In genomic region chr9:88312070-88312469, GRCh38 we compare ENCODE assay signal across 23 cellular contexts.
A peak's percentile ranks its signal among the peaks of the same experiment; 100 is the strongest.
DNase-seq lines count a peak whose midpoint lies in the region; ATAC-seq and TF ChIP-seq lines count a peak whose summit lies in the region.
"Had no signal": no experiment of that assay in that cellular context is flagged by ENCODE, and none has a peak within 500 bp of the region (broad histone marks: within the 10 kb centered on the region; RNA-seq: fewer than 3 reads in every experiment).

No MANE protein-coding gene starts in this region.

- H3K4me1 Mint-ChIP-seq in activated CD4-positive, alpha-beta T cell treated with anti-CD3 and anti-CD28 coated beads, Interleukin-2, amount 10 ng/mL, durations not matched to agents 24 days and 14 days, result peaks cover 57% of the 10 kb centered on the region
- peaks cover 17 to 21% (median 19%) of the 10 kb centered on the region in 3 donors for H3K4me1 Mint-ChIP-seq in CD8-positive, alpha-beta memory T cell
- peaks cover 71% of the 10 kb centered on the region for H3K4me1 Mint-ChIP-seq in activated T-helper 1 cell treated with anti-CD3 and anti-CD28 coated beads, Interleukin-12 subunit alpha, Interleukin-12 subunit beta, Interleukin-2, Interleukin-4 antibody, amounts not matched to agents 30 ng/mL and 10 ng/mL and 1 ng/mL, durations not matched to agents 14 hours and 24 hours and 36 hours (ENCODE audit: low read depth)
- H3K4me1 Mint-ChIP-seq in naive thymus-derived CD8-positive, alpha-beta T cell, result peaks cover 12 to 25% (median 24%) of the 10 kb centered on the region in 4 donors

- POLR2A ChIA-PET in CD8-positive, alpha-beta memory T cell (lab: Charles Lee), result no interaction called here
- POLR2A ChIA-PET in naive thymus-derived CD8-positive, alpha-beta T cell (lab: Charles Lee), result no interaction called here

- peaks cover 9% of the 10 kb centered on the region for H3K4me1 ChIP-seq in CD8-positive, alpha-beta memory T cell (ENCODE audit: insufficient read depth, low read length)
- H3K4me1 ChIP-seq: Peyer's patch, testis had no signal

- H3K27ac Mint-ChIP-seq in activated CD4-positive, alpha-beta T cell treated with anti-CD3 and anti-CD28 coated beads, Interleukin-2, amount 10 ng/mL, durations not matched to agents 24 days and 14 days, result peak overlapping the region; percentile 89
- H3K27ac Mint-ChIP-seq in CD8-positive, alpha-beta memory T cell, result peak overlapping the region in 5 of 8 donors; percentile 3 to 93 (median 23)
- peak overlapping the region; percentile 94 for H3K27ac Mint-ChIP-seq in activated T-helper 1 cell treated with anti-CD3 and anti-CD28 coated beads, Interleukin-12 subunit alpha, Interleukin-12 subunit beta, Interleukin-2, Interleukin-4 antibody, amounts not matched to agents 30 ng/mL and 10 ng/mL and 1 ng/mL, durations not matched to agents 14 hours and 24 hours and 36 hours
- peak overlapping the region in 7 of 10 donors; percentile 1 to 76 (median 28) for H3K27ac Mint-ChIP-seq in naive thymus-derived CD8-positive, alpha-beta T cell
- H3K27ac Mint-ChIP-seq: IgD-negative memory B cell had no signal

- no peaks in the 10 kb centered on the region for H3K9me3 ChIP-seq in CD8-positive, alpha-beta memory T cell (ENCODE audit: low read length)
- peaks cover 5% of the 10 kb centered on the region for H3K9me3 ChIP-seq in WERI-Rb-1 (ENCODE audit: severe bottlenecking)
- H3K9me3 ChIP-seq: heart left ventricle, Peyer's patch, testis had no signal

- no peak for TF ChIP-seq CTCF in WERI-Rb-1 (IDR thresholded peaks at IDR 0.05; ENCODE audit: low read depth, low read length)

- DNase-seq in activated CD4-positive, alpha-beta T cell treated with anti-CD3 and anti-CD28 coated beads, Interleukin-2, amount 10 ng/mL, durations not matched to agents 24 days and 14 days, result peak; percentile 71
- no peak for DNase-seq in activated CD4-positive, alpha-beta T cell treated with anti-CD3 and anti-CD28 coated beads for 48 hours
- DNase-seq in CD8-positive, alpha-beta memory T cell, result no peak
- DNase-seq in activated T-helper 1 cell treated with anti-CD3 and anti-CD28 coated beads, Interleukin-12 subunit alpha, Interleukin-12 subunit beta, Interleukin-2, Interleukin-4 antibody, amounts not matched to agents 30 ng/mL and 10 ng/mL and 1 ng/mL, durations not matched to agents 14 hours and 24 hours and 36 hours (ENCODE audit: low spot score), result no peak
- no peak for DNase-seq in naive thymus-derived CD8-positive, alpha-beta T cell
- DNase-seq in NCI-H128 (lab: John Stamatoyannopoulos, UW; ENCODE audit: unreplicated experiment), result no peak
- no peak for DNase-seq in WERI-Rb-1
- DNase-seq: AML-193; effector CD8-positive, alpha-beta T cell; erythroblast; heart left ventricle; left colon; NCI-H1105; NCI-H2029; NCI-H69; occipital lobe; Peyer's patch; SIG-M5; small intestine; testis had no signal

- H3K27me3 Mint-ChIP-seq in activated CD4-positive, alpha-beta T cell treated with anti-CD3 and anti-CD28 coated beads, Interleukin-2, amount 10 ng/mL, durations not matched to agents 24 days and 14 days, result no peaks in the 10 kb centered on the region
- peaks cover 2 to 10% of the 10 kb centered on the region in 2 donors for H3K27me3 Mint-ChIP-seq in CD8-positive, alpha-beta memory T cell
- peaks cover 1% of the 10 kb centered on the region for H3K27me3 Mint-ChIP-seq in activated T-helper 1 cell treated with anti-CD3 and anti-CD28 coated beads, Interleukin-12 subunit alpha, Interleukin-12 subunit beta, Interleukin-2, Interleukin-4 antibody, amounts not matched to agents 30 ng/mL and 10 ng/mL and 1 ng/mL, durations not matched to agents 14 hours and 24 hours and 36 hours (ENCODE audit: insufficient read depth)
- no peaks in the 10 kb centered on the region for H3K27me3 Mint-ChIP-seq in naive thymus-derived CD8-positive, alpha-beta T cell

- peaks cover 6% of the 10 kb centered on the region for H3K9me3 Mint-ChIP-seq in activated CD4-positive, alpha-beta T cell treated with anti-CD3 and anti-CD28 coated beads, Interleukin-2, amount 10 ng/mL, durations not matched to agents 24 days and 14 days
- no peaks in the 10 kb centered on the region for H3K9me3 Mint-ChIP-seq in CD8-positive, alpha-beta memory T cell
- H3K9me3 Mint-ChIP-seq in activated T-helper 1 cell treated with anti-CD3 and anti-CD28 coated beads, Interleukin-12 subunit alpha, Interleukin-12 subunit beta, Interleukin-2, Interleukin-4 antibody, amounts not matched to agents 30 ng/mL and 10 ng/mL and 1 ng/mL, durations not matched to agents 14 hours and 24 hours and 36 hours, result no peaks in the 10 kb centered on the region
- H3K9me3 Mint-ChIP-seq in naive thymus-derived CD8-positive, alpha-beta T cell, result no peaks in the 10 kb centered on the region

- H3K4me3 Mint-ChIP-seq in activated CD4-positive, alpha-beta T cell treated with anti-CD3 and anti-CD28 coated beads, Interleukin-2, amount 10 ng/mL, durations not matched to agents 24 days and 14 days, result peak overlapping the region; percentile 66
- peak overlapping the region in 2 of 7 donors; percentile 0 to 43 for H3K4me3 Mint-ChIP-seq in CD8-positive, alpha-beta memory T cell
- H3K4me3 Mint-ChIP-seq in activated T-helper 1 cell treated with anti-CD3 and anti-CD28 coated beads, Interleukin-12 subunit alpha, Interleukin-12 subunit beta, Interleukin-2, Interleukin-4 antibody, amounts not matched to agents 30 ng/mL and 10 ng/mL and 1 ng/mL, durations not matched to agents 14 hours and 24 hours and 36 hours, result peak overlapping the region; percentile 78
- H3K4me3 Mint-ChIP-seq in naive thymus-derived CD8-positive, alpha-beta T cell, result peak overlapping the region in 5 of 10 donors; percentile 3 to 38 (median 22)

- peaks cover 2% of the 10 kb centered on the region for H3K36me3 Mint-ChIP-seq in activated CD4-positive, alpha-beta T cell treated with anti-CD3 and anti-CD28 coated beads, Interleukin-2, amount 10 ng/mL, durations not matched to agents 24 days and 14 days (ENCODE audit: low read depth)
- H3K36me3 Mint-ChIP-seq in CD8-positive, alpha-beta memory T cell, result peaks cover 0 to 1% (median 0%) of the 10 kb centered on the region in 3 donors
- no peaks in the 10 kb centered on the region for H3K36me3 Mint-ChIP-seq in activated T-helper 1 cell treated with anti-CD3 and anti-CD28 coated beads, Interleukin-12 subunit alpha, Interleukin-12 subunit beta, Interleukin-2, Interleukin-4 antibody, amounts not matched to agents 30 ng/mL and 10 ng/mL and 1 ng/mL, durations not matched to agents 14 hours and 24 hours and 36 hours (ENCODE audit: low read depth)
- no peaks in the 10 kb centered on the region for H3K36me3 Mint-ChIP-seq in naive thymus-derived CD8-positive, alpha-beta T cell

- H3K27me3 ChIP-seq in CD8-positive, alpha-beta memory T cell (ENCODE audit: insufficient read depth, low read length, poor library complexity, severe bottlenecking), result no peaks in the 10 kb centered on the region
- H3K27me3 ChIP-seq in WERI-Rb-1 (ENCODE audit: insufficient read depth, low read depth, severe bottlenecking), result no peaks in the 10 kb centered on the region
- H3K27me3 ChIP-seq: heart left ventricle, Peyer's patch, testis had no signal

- no peak overlapping the region for H3K27ac ChIP-seq in CD8-positive, alpha-beta memory T cell (ENCODE audit: low read depth, low read length)
- no peak overlapping the region for H3K27ac ChIP-seq in WERI-Rb-1
- H3K27ac ChIP-seq: heart left ventricle, Peyer's patch, testis had no signal

- CTCF ChIA-PET in CD8-positive, alpha-beta memory T cell (lab: Charles Lee), result no interaction called here

- no peak overlapping the region for H3K4me3 ChIP-seq in CD8-positive, alpha-beta memory T cell (ENCODE audit: low read length)
- no peak overlapping the region for H3K4me3 ChIP-seq in WERI-Rb-1 (ENCODE audit: low read depth, low read length)
- H3K4me3 ChIP-seq: heart left ventricle, Peyer's patch, testis had no signal

- intact Hi-C loops in activated CD4-positive, alpha-beta T cell treated with anti-CD3 and anti-CD28 coated beads, Interleukin-2, amount 10 ng/mL, durations not matched to agents 24 days and 14 days (cut with micrococcal nuclease), result loop anchor here (1.0 to 2.0 kb wide), 2 partner anchors 8 to 77 kb away; partner anchors contain the start of gene SPIN1
- intact Hi-C loops in activated T-helper 1 cell treated with anti-CD3 and anti-CD28 coated beads, Interleukin-12 subunit alpha, Interleukin-12 subunit beta, Interleukin-2, Interleukin-4 antibody, amounts not matched to agents 30 ng/mL and 10 ng/mL and 1 ng/mL, durations not matched to agents 14 hours and 24 hours and 36 hours (cut with micrococcal nuclease), result loop anchor here (1.0 to 5.0 kb wide), 4 partner anchors 8 to 305 kb away; no protein-coding TSS in a partner anchor

- peak; percentile 30 to 38 for ATAC-seq in naive thymus-derived CD8-positive, alpha-beta T cell
- no peak for ATAC-seq in GM18867 (IDR thresholded peaks at IDR 0.05; ENCODE audit: unreplicated experiment)
- ATAC-seq: HCT116, heart left ventricle, left colon had no signal

- no peaks in the 10 kb centered on the region for H3K36me3 ChIP-seq in CD8-positive, alpha-beta memory T cell (ENCODE audit: insufficient read depth, low read length)
- H3K36me3 ChIP-seq in WERI-Rb-1, result no peaks in the 10 kb centered on the region
- H3K36me3 ChIP-seq: heart left ventricle, Peyer's patch had no signal

Comparison
In these comparisons a context has a peak if more than half of its experiments do, and no peak if none do; other contexts are left out.
1. H3K27ac Mint-ChIP-seq: peak in every context shown above with its lines; median percentile 94 in activated T-helper 1 cell treated with anti-CD3 and anti-CD28 coated beads, Interleukin-12 subunit alpha, Interleukin-12 subunit beta, Interleukin-2, Interleukin-4 antibody, amounts not matched to agents 30 ng/mL and 10 ng/mL and 1 ng/mL, durations not matched to agents 14 hours and 24 hours and 36 hours; 89 in activated CD4-positive, alpha-beta T cell treated with anti-CD3 and anti-CD28 coated beads, Interleukin-2, amount 10 ng/mL, durations not matched to agents 24 days and 14 days; 28 in naive thymus-derived CD8-positive, alpha-beta T cell; 23 in CD8-positive, alpha-beta memory T cell.